ENCODE assay signal across 1 cellular context in the genomic region with DNA sequence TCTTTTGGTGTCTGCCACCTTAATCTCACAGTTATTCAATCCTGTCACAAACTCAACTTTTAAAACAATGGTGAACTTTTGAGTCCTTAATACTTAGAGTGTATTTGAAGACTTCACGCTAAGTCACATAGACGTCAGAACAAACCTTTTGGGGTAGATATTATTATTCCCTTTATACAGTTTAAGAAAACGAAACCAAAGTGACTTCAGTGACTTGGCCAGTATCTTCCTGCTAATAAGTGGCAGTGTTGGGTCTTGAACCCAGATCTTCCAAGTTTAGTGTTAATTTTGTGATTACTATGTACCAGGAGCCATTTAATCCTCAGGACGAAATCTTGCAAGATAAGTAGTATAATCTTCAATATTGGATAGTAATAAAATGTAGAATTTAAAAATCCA.
TF ChIP-seq lines count a peak whose summit lies in the region.

No MANE protein-coding gene starts in this region.

TF ChIP-seq in HepG2, 621 proteins besides CTCF, POLR2A, EP300 and RAD21 (continued from another document):
- TF ChIP-seq, protein P1, sequence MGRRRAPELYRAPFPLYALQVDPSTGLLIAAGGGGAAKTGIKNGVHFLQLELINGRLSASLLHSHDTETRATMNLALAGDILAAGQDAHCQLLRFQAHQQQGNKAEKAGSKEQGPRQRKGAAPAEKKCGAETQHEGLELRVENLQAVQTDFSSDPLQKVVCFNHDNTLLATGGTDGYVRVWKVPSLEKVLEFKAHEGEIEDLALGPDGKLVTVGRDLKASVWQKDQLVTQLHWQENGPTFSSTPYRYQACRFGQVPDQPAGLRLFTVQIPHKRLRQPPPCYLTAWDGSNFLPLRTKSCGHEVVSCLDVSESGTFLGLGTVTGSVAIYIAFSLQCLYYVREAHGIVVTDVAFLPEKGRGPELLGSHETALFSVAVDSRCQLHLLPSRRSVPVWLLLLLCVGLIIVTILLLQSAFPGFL (CRISPR knock-in tag; IDR thresholded peaks at IDR 0.05): no peak
- TF ChIP-seq ZNF326 (CRISPR knock-in tag; IDR thresholded peaks at IDR 0.05; ENCODE audit: borderline replicate concordance) (no peak), MBD4 (IDR thresholded peaks at IDR 0.05; ENCODE audit: borderline replicate concordance, low read length) (no peak), KMT2A (CRISPR knock-in tag; IDR thresholded peaks at IDR 0.05) (no peak)
